20 cellular contexts compared by ENCODE assay signal in genomic region chr2:191411472-191411871, GRCh38.
DNase-seq lines count a peak whose midpoint lies in the region; ATAC-seq and TF ChIP-seq lines count a peak whose summit lies in the region.
"Had no signal": no experiment of that assay in that cellular context is flagged by ENCODE, and none has a peak within 500 bp of the region (broad histone marks: within the 10 kb centered on the region; RNA-seq: fewer than 3 reads in every experiment).

No MANE protein-coding gene starts in this region.

- H3K4me2 ChIP-seq in osteoblast (ENCODE audit: insufficient read depth, low read length): no peak overlapping the region
- H3K4me2 ChIP-seq: SK-N-SH had no signal

- H3K79me2 ChIP-seq in osteoblast (ENCODE audit: insufficient read depth, low read length): peaks cover 3% of the 10 kb centered on the region

- H3K4me1 ChIP-seq in colonic mucosa (no peaks in the 10 kb centered on the region), osteoblast (ENCODE audit: insufficient read depth, low read length) (peaks cover 14% of the 10 kb centered on the region), transverse colon (peaks cover 0 to 18% (median 3%) of the 10 kb centered on the region in 4 donors)

- DNase-seq in MV-4-11 (lab: John Stamatoyannopoulos, UW): peak; percentile 4
- no peak for DNase-seq in colonic mucosa
- no peak for DNase-seq in osteoblast (ENCODE audit: insufficient read length, low spot score, missing footprints)
- DNase-seq in transverse colon: peak; percentile 21
- DNase-seq in activated gamma-delta T cell treated with Interleukin-2 at 50 U/mL for 16 hours: no peak
- no peak for DNase-seq in activated naive CD4-positive, alpha-beta T cell (lab: John Stamatoyannopoulos, UW)
- DNase-seq: ACHN, C1 segment of cervical spinal cord, DMS79, GOT3, NCI-H1417, NCI-H187, NCI-H2227 treated with DMSO at 0.1 percent for 48 hours, NCI-H524 treated with DMSO at 0.1 percent for 48 hours, RPMI8226, SHP77 treated with DMSO at 0.1 percent for 48 hours, SK-N-SH had no signal

- in situ Hi-C loops in transverse colon (cut with MboI; ENCODE audit: low pct_ligation_motif_present in 1 of 4, low pct_unique_long_range_greater_than_20kb in 1 of 4, low sequenced_read_pairs in 3 of 4): no loop called here

- TF ChIP-seq EP300 in transverse colon (IDR thresholded peaks at IDR 0.05; ENCODE audit: low read depth): peak; percentile 88

- H3K9ac ChIP-seq in colonic mucosa (ENCODE audit: low read depth in 2 of 2, low read length in 2 of 2): no peak overlapping the region
- H3K9ac ChIP-seq: SK-N-SH had no signal

- no peak for TF ChIP-seq POLR2A in transverse colon (IDR thresholded peaks at IDR 0.05)

- ATAC-seq in HG03108 (IDR thresholded peaks at IDR 0.05; ENCODE audit: unreplicated experiment) (no peak), HG02759 (IDR thresholded peaks at IDR 0.05; ENCODE audit: unreplicated experiment) (no peak)
- ATAC-seq: K562 had no signal

- H3K36me3 ChIP-seq in colonic mucosa (no peaks in the 10 kb centered on the region), osteoblast (ENCODE audit: insufficient read depth, low read length) (peaks cover 99% of the 10 kb centered on the region), transverse colon (peaks cover 0 to 12% (median 3%) of the 10 kb centered on the region in 4 donors)

- no peaks in the 10 kb centered on the region for H4K20me1 ChIP-seq in osteoblast (ENCODE audit: insufficient read depth, low read length)

- 21 to 36% methylated on average over 5 of the region's 5 CpGs for WGBS in transverse colon (ENCODE audit: low coverage in 1 of 2), 2 donors

- H3K27ac ChIP-seq in colonic mucosa: peak overlapping the region; percentile 28
- H3K27ac ChIP-seq in osteoblast (ENCODE audit: low read depth, low read length): peak overlapping the region; percentile 40
- H3K27ac ChIP-seq in transverse colon: peak overlapping the region in 3 of 4 donors; percentile 27 to 71 (median 49)

- H3K27me3 ChIP-seq in colonic mucosa: no peaks in the 10 kb centered on the region
- no peaks in the 10 kb centered on the region for H3K27me3 ChIP-seq in osteoblast (ENCODE audit: insufficient read depth, low read length)
- no peaks in the 10 kb centered on the region for H3K27me3 ChIP-seq in transverse colon

- TF ChIP-seq CTCF in colonic mucosa (IDR thresholded peaks at IDR 0.05) (no peak), osteoblast (IDR thresholded peaks at IDR 0.05; ENCODE audit: extremely low read depth, low read depth, low read length) (no peak), transverse colon (IDR thresholded peaks at IDR 0.05) (no peak)

- H3K9me3 ChIP-seq in colonic mucosa (no peaks in the 10 kb centered on the region), osteoblast (ENCODE audit: low read depth, low read length) (no peaks in the 10 kb centered on the region), transverse colon (no peaks in the 10 kb centered on the region)
- H3K9me3 ChIP-seq: SK-N-SH had no signal

- H3K4me3 ChIP-seq in colonic mucosa: no peak overlapping the region
- no peak overlapping the region for H3K4me3 ChIP-seq in osteoblast (ENCODE audit: insufficient read depth, low read length)
- no peak overlapping the region for H3K4me3 ChIP-seq in transverse colon
- H3K4me3 ChIP-seq: K562 had no signal

- H2AFZ ChIP-seq in osteoblast (ENCODE audit: low read length): no peak overlapping the region

- intact Hi-C loops in colonic mucosa (cut with DNase I) (no loop called here), transverse colon (cut with DNase I; ENCODE audit: low total_unique reads) (no loop called here)

Comparison
In these comparisons a context has a peak if more than half of its experiments do, and no peak if none do; other contexts are left out.
1. DNase-seq: peak in MV-4-11 (single experiment) and transverse colon (single experiment); none in colonic mucosa (single experiment), osteoblast (single experiment), activated gamma-delta T cell treated with Interleukin-2 at 50 U/mL for 16 hours (single experiment) and activated naive CD4-positive, alpha-beta T cell (0 of 4).
2. Peak in every context shown above with its lines, with median percentiles within 50 percentile points of each other: H3K27ac ChIP-seq.